Comparison of ENCODE assay signal across 23 cellular contexts in the genomic region with DNA sequence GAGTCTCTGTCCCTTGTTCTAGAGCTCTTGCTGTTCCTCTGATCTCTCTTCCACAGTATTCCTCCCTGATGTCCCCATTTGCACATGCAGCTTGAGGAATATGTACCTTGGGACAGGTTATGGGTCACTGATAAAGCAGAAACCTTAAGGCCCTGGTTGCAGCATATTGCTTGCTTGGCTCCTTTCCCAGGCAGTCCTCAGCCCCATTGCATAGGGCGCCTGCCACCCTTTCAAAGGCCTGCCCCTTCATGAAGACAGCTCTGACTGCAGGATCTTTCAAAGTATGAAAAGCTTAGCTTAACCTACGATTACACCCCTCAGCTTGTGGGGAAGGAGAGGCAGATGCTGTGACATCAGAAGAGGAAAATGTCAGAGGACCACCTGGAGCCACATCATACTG. TPM values are rescaled to one million over a fixed set of nuclear protein-coding genes. Genes with fewer than 3 reads are reported as not detected.
A peak's percentile ranks its signal among the peaks of the same experiment; 100 is the strongest.
DNase-seq lines count a peak whose midpoint lies in the region; ATAC-seq and TF ChIP-seq lines count a peak whose summit lies in the region.
"Had no signal": no experiment of that assay in that cellular context is flagged by ENCODE, and none has a peak within 500 bp of the region (broad histone marks: within the 10 kb centered on the region; RNA-seq: fewer than 3 reads in every experiment).

No MANE protein-coding gene starts in this region.

- DNase-seq in Right ventricle myocardium superior (no peak), Right ventricle myocardium inferior (ENCODE audit: missing footprints) (no peak), NCI-H69 (lab: John Stamatoyannopoulos, UW) (peak; percentile 75), heart right ventricle (no peak), thyroid gland (peak; percentile 44 to 52), ascending aorta (ENCODE audit: low spot score in 2 of 2) (no peak)
- DNase-seq: CD4-positive, alpha-beta T cell; COR-L47; DMS153; GF-D8; KG1; NCI-H1092 treated with DMSO at 0.1 percent for 48 hours; NCI-H146; NCI-H2029; NCI-H2171; NCI-H345; NCI-H524; NCI-H82; OCI-M1; SHP77 treated with DMSO at 0.1 percent for 48 hours had no signal

- H3K4me1 ChIP-seq in heart right ventricle (peaks cover 0 to 60% (median 9%) of the 10 kb centered on the region in 9 donors), thyroid gland (no peaks in the 10 kb centered on the region), ascending aorta (no peaks in the 10 kb centered on the region)
- H3K4me1 ChIP-seq: BLaER1 had no signal

- intact Hi-C loops in Right ventricle myocardium superior (cut with DNase I) (loop anchor here (10.0 kb wide), 1 partner anchor 186 kb away; no protein-coding TSS in a partner anchor), Right ventricle myocardium inferior (cut with DNase I) (loop anchor here (2.0 to 10.0 kb wide), 3 partner anchors 16 to 336 kb away; no protein-coding TSS in a partner anchor), heart right ventricle (cut with DNase I) (loop anchor here in 4 of 10 donors (2.0 to 10.0 kb wide), 3 partner anchors 16 to 336 kb away; no protein-coding TSS in a partner anchor), thyroid gland (cut with DNase I) (no loop called here), ascending aorta (cut with DNase I) (loop anchor here (10.0 kb wide), 1 partner anchor 346 kb away; no protein-coding TSS in a partner anchor)

- H3K9me3 ChIP-seq in heart right ventricle (no peaks in the 10 kb centered on the region), thyroid gland (no peaks in the 10 kb centered on the region), ascending aorta (no peaks in the 10 kb centered on the region)
- H3K9me3 ChIP-seq: BLaER1 had no signal

- ATAC-seq in Right ventricle myocardium superior (ENCODE audit: poor library complexity), result peak; percentile 37
- ATAC-seq in Right ventricle myocardium inferior, result no peak
- peak in 4 of 8 donors; percentile 28 to 48 (median 37) for ATAC-seq in heart right ventricle
- no peak for ATAC-seq in GM21423 (IDR thresholded peaks at IDR 0.05; ENCODE audit: unreplicated experiment)

- H3K4me3 ChIP-seq in heart right ventricle (peak overlapping the region; percentile 33 to 68 (median 52)), thyroid gland (replicated peaks in 1 of 3) (no peak overlapping the region), ascending aorta (no peak overlapping the region)
- H3K4me3 ChIP-seq: BLaER1, SK-N-MC had no signal

- 59 to 65% methylated on average over 2 of the region's 2 CpGs for WGBS in heart right ventricle, 2 donors
- 29 to 30% methylated on average over 2 of the region's 2 CpGs for WGBS in thyroid gland, 2 donors

- H3K27me3 ChIP-seq in heart right ventricle, result no peaks in the 10 kb centered on the region
- H3K27me3 ChIP-seq in thyroid gland, result no peaks in the 10 kb centered on the region
- H3K27me3 ChIP-seq in ascending aorta, result no peaks in the 10 kb centered on the region
- H3K27me3 ChIP-seq: BLaER1 had no signal

- TF ChIP-seq POLR2A in thyroid gland (IDR thresholded peaks at IDR 0.05), result no peak

- H3K36me3 ChIP-seq in heart right ventricle (peaks cover 0 to 28% (median 0%) of the 10 kb centered on the region in 9 donors), thyroid gland (no peaks in the 10 kb centered on the region), ascending aorta (no peaks in the 10 kb centered on the region)

- TF ChIP-seq CTCF in heart right ventricle (IDR thresholded peaks at IDR 0.05) (no peak), thyroid gland (IDR thresholded peaks at IDR 0.05) (no peak), ascending aorta (IDR thresholded peaks at IDR 0.05) (no peak)

- H3K27ac ChIP-seq in heart right ventricle (peak overlapping the region in 9 of 10 donors; percentile 75 to 97 (median 94)), thyroid gland (no peak overlapping the region), ascending aorta (no peak overlapping the region)
- H3K27ac ChIP-seq: BLaER1, SK-N-MC had no signal

RNA-seq across cellular contexts. Expression of gene WDR76, which starts 51.7 kb away (rescaled TPM):
- total RNA-seq in Right ventricle myocardium superior, result 1.6 TPM
- total RNA-seq in Right ventricle myocardium inferior, result 2.1 TPM
- total RNA-seq in heart right ventricle, result 1 to 10 TPM in 7 of 10 donors, under 1 TPM in 3; 0.68 to 4.1 (median 1.7) TPM
- polyA plus RNA-seq in heart right ventricle, result 1 to 10 TPM in 1 of 2 donors, under 1 TPM in 1; 0.73 to 1.8 TPM
- 1 to 10 TPM; 1.6 to 6.6 (median 4.8) TPM for total RNA-seq in thyroid gland
- 5.2 TPM for total RNA-seq in ascending aorta

RNA-seq across cellular contexts. Expression of gene MFAP1, which starts 54.0 kb away (rescaled TPM):
- total RNA-seq in Right ventricle myocardium superior (16.9 TPM), Right ventricle myocardium inferior (18.9 TPM), heart right ventricle (10 to 100 TPM; 16.6 to 23.4 (median 20.7) TPM), thyroid gland (10 to 100 TPM; 20.4 to 24.5 (median 22.7) TPM), ascending aorta (14.8 TPM)
- 10 to 100 TPM; 13.0 to 22.5 TPM for polyA plus RNA-seq in heart right ventricle

Comparison
In these comparisons a context has a peak if more than half of its experiments do, and no peak if none do; other contexts are left out.
1. DNase-seq: peak in NCI-H69 (single experiment) and thyroid gland (2 of 2); none in Right ventricle myocardium superior (single experiment), Right ventricle myocardium inferior (single experiment), heart right ventricle (0 of 2) and ascending aorta (0 of 2).
2. H3K27ac ChIP-seq: peak in heart right ventricle (9 of 10); none in thyroid gland (0 of 3) and ascending aorta (0 of 2).
3. H3K4me3 ChIP-seq: peak in heart right ventricle (10 of 10); none in thyroid gland (0 of 3) and ascending aorta (0 of 2).